Comparison of ENCODE assay signal across 9 cellular contexts in genomic region chr7:45112648-45113047, GRCh38. TPM values are rescaled to one million over a fixed set of nuclear protein-coding genes. Genes with fewer than 3 reads are reported as not detected.
A peak's percentile ranks its signal among the peaks of the same experiment; 100 is the strongest.
DNase-seq lines count a peak whose midpoint lies in the region; ATAC-seq, FAIRE-seq and TF ChIP-seq lines count a peak whose summit lies in the region.
"Had no signal": no experiment of that assay in that cellular context is flagged by ENCODE, and none has a peak within 500 bp of the region (broad histone marks: within the 10 kb centered on the region; RNA-seq: fewer than 3 reads in every experiment).

No MANE protein-coding gene starts in this region.

- no peak for TF ChIP-seq POLR2A in A549 (IDR thresholded peaks at IDR 0.05; ENCODE audit: low read length)
- TF ChIP-seq POLR2A in right lobe of liver (IDR thresholded peaks at IDR 0.05): no peak

- H3K27me3 ChIP-seq in HAP-1 (ENCODE audit: low read depth) (no peaks in the 10 kb centered on the region), right lobe of liver (no peaks in the 10 kb centered on the region)

- H3K4me3 Mint-ChIP-seq in activated naive CD8-positive, alpha-beta T cell treated with anti-CD3 and anti-CD28 coated beads for 36 hours: peak overlapping the region; percentile 98

- 81% methylated on average over 1 of the region's 1 CpG for WGBS in A549 (ENCODE audit: missing lambda C conversion rate)
- WGBS in right lobe of liver (ENCODE audit: insufficient coverage, low coverage, low lambda C conversion rate, missing lambda C conversion rate): 80% methylated on average over 1 of the region's 1 CpG

- no peak for FAIRE-seq in A549 (lab: Jason Lieb, UNC)

- peaks cover 31% of the 10 kb centered on the region for H3K36me3 Mint-ChIP-seq in activated naive CD8-positive, alpha-beta T cell treated with anti-CD3 and anti-CD28 coated beads for 36 hours

- TF ChIP-seq CTCF in A549 (IDR thresholded peaks at IDR 0.05): no peak
- TF ChIP-seq CTCF in right lobe of liver (IDR thresholded peaks at IDR 0.05): no peak

- H3K27me3 Mint-ChIP-seq in activated naive CD8-positive, alpha-beta T cell treated with anti-CD3 and anti-CD28 coated beads for 36 hours: peaks cover 10% of the 10 kb centered on the region

- H3K9me3 ChIP-seq in A549 (no peaks in the 10 kb centered on the region), HAP-1 (no peaks in the 10 kb centered on the region), right lobe of liver (no peaks in the 10 kb centered on the region)

- CTCF ChIA-PET in A549 (lab: Yijun Ruan, JAX): interaction anchor here (0.8 to 2.3 kb wide), 5 partner anchors 13 to 264 kb away, joined by 3 to 9 read pairs (median 4); partner anchors contain the start of gene H2AZ2

- no peak for TF ChIP-seq RAD21 in A549 (conservative IDR thresholded peaks at IDR 0.05 in 1 of 2, IDR thresholded peaks at IDR 0.05 in 1 of 2)

- no peaks in the 10 kb centered on the region for H3K9me3 Mint-ChIP-seq in activated naive CD8-positive, alpha-beta T cell treated with anti-CD3 and anti-CD28 coated beads for 36 hours

- peak overlapping the region; percentile 86 for H3K4me3 ChIP-seq in A549
- peak overlapping the region; percentile 98 for H3K4me3 ChIP-seq in HAP-1
- H3K4me3 ChIP-seq in right lobe of liver: peak overlapping the region; percentile 61 to 89 (median 64)

- H3K27ac ChIP-seq in A549: peak overlapping the region; percentile 92 to 96
- peak overlapping the region in 2 of 3 donors; percentile 82 to 93 for H3K27ac ChIP-seq in right lobe of liver

- ATAC-seq in A549: no peak
- no peak for ATAC-seq in right lobe of liver

- H3K36me3 ChIP-seq in HAP-1 (replicated peaks): peaks cover 26% of the 10 kb centered on the region
- peaks cover 0 to 15% (median 9%) of the 10 kb centered on the region in 4 donors for H3K36me3 ChIP-seq in right lobe of liver

- DNase-seq in A549 (ENCODE audit: low read depth in 1 of 2, low spot score in 1 of 2) (no peak), HAP-1 (ENCODE audit: low spot score in 2 of 2) (no peak), right lobe of liver (no peak), NCI-H2227 treated with DMSO at 0.1 percent for 48 hours (lab: John Stamatoyannopoulos, UW) (no peak), ureter (ENCODE audit: low spot score) (no peak), HuH-7.5 (ENCODE audit: low spot score) (no peak)
- no peak for DNase-seq in activated naive CD8-positive, alpha-beta T cell treated with anti-CD3 and anti-CD28 coated beads for 36 hours
- DNase-seq in stimulated activated CD4-positive, alpha-beta T cell treated with anti-CD3 and anti-CD28 coated beads, Interleukin-2, amount 100 ng/mL, for 24 hours: no peak
- DNase-seq: caudate nucleus had no signal

- intact Hi-C loops in right lobe of liver (cut with DNase I): no loop called here

- peak overlapping the region; percentile 86 for H3K4me2 ChIP-seq in A549

- peaks cover 25% of the 10 kb centered on the region for H3K4me1 Mint-ChIP-seq in activated naive CD8-positive, alpha-beta T cell treated with anti-CD3 and anti-CD28 coated beads for 36 hours

- peaks cover 28% of the 10 kb centered on the region for H3K4me1 ChIP-seq in A549
- H3K4me1 ChIP-seq in HAP-1: peaks cover 5% of the 10 kb centered on the region
- peaks cover 0 to 20% (median 4%) of the 10 kb centered on the region in 4 donors for H3K4me1 ChIP-seq in right lobe of liver

- no peak for TF ChIP-seq EP300 in A549 (IDR thresholded peaks at IDR 0.05)

- H3K27ac Mint-ChIP-seq in activated naive CD8-positive, alpha-beta T cell treated with anti-CD3 and anti-CD28 coated beads for 36 hours: peak overlapping the region; percentile 70

- in situ Hi-C loops in HAP-1 (cut with MboI; ENCODE audit: low sequenced_read_pairs): loop anchor here (25.0 kb wide), 2 partner anchors 275 to 525 kb away; partner anchors contain the start of genes H2AZ2 and TMED4

- POLR2A ChIA-PET in A549 (lab: Yijun Ruan, JAX): interaction anchor here (0.8 to 1.6 kb wide), 10 partner anchors 12 to 539 kb away, joined by 3 to 16 read pairs (median 8); partner anchors contain the start of genes DDX56, H2AZ2 and TMED4

TF ChIP-seq in A549, 52 proteins besides CTCF, POLR2A, EP300 and RAD21:
- no peak for TF ChIP-seq RFX5 (IDR thresholded peaks at IDR 0.05)
- TF ChIP-seq HES2 (IDR thresholded peaks at IDR 0.05): no peak
- peak; percentile 76 for TF ChIP-seq MAFK (IDR thresholded peaks at IDR 0.05; ENCODE audit: partially characterized antibody)

RNA-seq across cellular contexts. Expression of gene TBRG4, which starts 1.2 kb away (rescaled TPM):
- 100 and 135 TPM in 2 replicates for polyA plus RNA-seq in A549 (2011; rRNA removed)
- 117 and 140 TPM in 2 replicates for polyA plus RNA-seq in A549 (2012; cell fraction: cytosol; rRNA removed)
- 229 and 282 TPM in 2 replicates for polyA plus RNA-seq in A549 (2012; cell fraction: nucleus; rRNA removed)
- 82.2 to 88.8 TPM (median 86.9 TPM) in 3 replicates for polyA plus RNA-seq in A549 (2017; fragmentation: RNase III; extraction: RNeasy Plus Mini Kit Qiagen cat#74134 plus additional on column Dnase treatment)
- 312 and 320 TPM in 2 replicates for polyA minus RNA-seq in A549 (2011; rRNA and poly(A)+ RNA removed)
- 100 to 1,000 TPM; 205 to 207 TPM for total RNA-seq in activated naive CD8-positive, alpha-beta T cell treated with anti-CD3 and anti-CD28 coated beads for 36 hours
- 10 to 100 TPM; 33.0 to 57.1 (median 41.7) TPM for total RNA-seq in right lobe of liver
- 89.4 TPM for total RNA-seq in ureter

RNA-seq across cellular contexts. Expression of gene NACAD, which starts 23.9 kb away (rescaled TPM):
- 0.03 and 0.05 TPM in 2 replicates for polyA plus RNA-seq in A549 (2011; rRNA removed)
- 0.03 and 0.05 TPM in 2 replicates for polyA plus RNA-seq in A549 (2012; cell fraction: cytosol; rRNA removed)
- polyA plus RNA-seq in A549 (2012; cell fraction: nucleus; rRNA removed): 0.13 and 0.18 TPM in 2 replicates
- 0.30 to 0.43 TPM (median 0.40 TPM) in 3 replicates for polyA plus RNA-seq in A549 (2017; fragmentation: RNase III; extraction: RNeasy Plus Mini Kit Qiagen cat#74134 plus additional on column Dnase treatment)
- 0.12 TPM in 1 of 2 replicates, not detected in the other for polyA minus RNA-seq in A549 (2011; rRNA and poly(A)+ RNA removed)
- total RNA-seq in activated naive CD8-positive, alpha-beta T cell treated with anti-CD3 and anti-CD28 coated beads for 36 hours: under 1 TPM; 0.35 to 0.50 TPM
- under 1 TPM in 5 of 6 experiments, not detected in 1; 0.09 to 0.42 (median 0.12) TPM for total RNA-seq in right lobe of liver
- 5.7 TPM for total RNA-seq in ureter

RNA-seq across cellular contexts. Expression of gene RAMP3, which starts 44.9 kb away (rescaled TPM):
- polyA plus RNA-seq in A549 (2011; rRNA removed) (not detected in 2 replicates), A549 (2017; fragmentation: RNase III; extraction: RNeasy Plus Mini Kit Qiagen cat#74134 plus additional on column Dnase treatment) (not detected in 3 replicates)
- not detected in 2 replicates for polyA plus RNA-seq in A549 (2012; cell fraction: cytosol; rRNA removed)
- polyA plus RNA-seq in A549 (2012; cell fraction: nucleus; rRNA removed): not detected in 2 replicates
- polyA minus RNA-seq in A549 (2011; rRNA and poly(A)+ RNA removed): not detected in 2 replicates
- not detected for total RNA-seq in activated naive CD8-positive, alpha-beta T cell treated with anti-CD3 and anti-CD28 coated beads for 36 hours
- total RNA-seq in right lobe of liver (10 to 100 TPM in 4 of 6 experiments, 1 to 10 TPM in 2; 3.6 to 25.9 (median 23.4) TPM), ureter (47.2 TPM)

Comparison
In these comparisons a context has a peak if more than half of its experiments do, and no peak if none do; other contexts are left out.
1. RNA of gene RAMP3, which starts 44.9 kb away (total RNA-seq): 47.2 TPM in ureter (single experiment) and 3.6 to 25.9 TPM in right lobe of liver; not detected in activated naive CD8-positive, alpha-beta T cell treated with anti-CD3 and anti-CD28 coated beads for 36 hours; every median in the first group is over 4 times any median in the second.
2. Peak in every context shown above with its lines, with median percentiles within 50 percentile points of each other: H3K4me3 ChIP-seq.